ENCODE assay signal across 40 cellular contexts in genomic region chr12:91940322-91940721, GRCh38.
"Had no signal": no experiment of that assay in that cellular context is flagged by ENCODE, and none has a peak within 500 bp of the region (broad histone marks: within the 10 kb centered on the region; RNA-seq: fewer than 3 reads in every experiment).

No MANE protein-coding gene starts in this region.

- H3K4me1 Mint-ChIP-seq: activated naive CD4-positive, alpha-beta T cell treated with anti-CD3 and anti-CD28 coated beads, Interleukin-2, amount 10 ng/mL, durations not matched to agents 7 days and 5 days; activated naive CD8-positive, alpha-beta T cell treated with anti-CD3 and anti-CD28 coated beads, Interleukin-2, amount 10 ng/mL, durations not matched to agents 7 days and 5 days; activated T-helper 17 cell treated with anti-CD3 and anti-CD28 coated beads, Interleukin-2, amount 50 U/mL, for 72 hours; brain; central memory CD8-positive, alpha-beta T cell had no signal

- H3K9me3 Mint-ChIP-seq: activated naive CD4-positive, alpha-beta T cell treated with anti-CD3 and anti-CD28 coated beads, Interleukin-2, amount 10 ng/mL, durations not matched to agents 7 days and 5 days; brain; central memory CD8-positive, alpha-beta T cell had no signal

- H3K27ac Mint-ChIP-seq: activated naive CD4-positive, alpha-beta T cell treated with anti-CD3 and anti-CD28 coated beads for 36 hours; activated naive CD4-positive, alpha-beta T cell treated with anti-CD3 and anti-CD28 coated beads, Interleukin-2, amount 10 ng/mL, durations not matched to agents 7 days and 5 days; activated naive CD4-positive, alpha-beta T cell treated with anti-CD3 and anti-CD28 coated beads, Interleukin-2, amount 50 U/mL, for 24 hours; activated naive CD4-positive, alpha-beta T cell treated with anti-CD3 and anti-CD28 coated beads, Interleukin-2, amount 50 U/mL, for 72 hours; activated naive CD8-positive, alpha-beta T cell; activated naive CD8-positive, alpha-beta T cell treated with anti-CD3 and anti-CD28 coated beads for 36 hours; activated naive CD8-positive, alpha-beta T cell treated with anti-CD3 and anti-CD28 coated beads, Interleukin-2, amount 50 U/mL, for 24 hours; activated T-cell treated with anti-CD3 and anti-CD28 coated beads, Interleukin-2, amount 50 U/mL, for 24 hours; activated T-cell treated with anti-CD3 and anti-CD28 coated beads, Interleukin-2, amount 50 U/mL, for 72 hours; activated T-helper 1 cell treated with anti-CD3 and anti-CD28 coated beads, Interleukin-12 subunit alpha, Interleukin-12 subunit beta, Interleukin-2, Interleukin-4 antibody, amounts not matched to agents 30 ng/mL and 10 ng/mL and 1 ng/mL, durations not matched to agents 14 hours and 24 hours and 36 hours; activated T-helper 17 cell treated with anti-CD3 and anti-CD28 coated beads, Interleukin-2, amount 50 U/mL, for 72 hours; activated T-helper 2 cell treated with anti-CD3 and anti-CD28 coated beads, Interferon-gamma antibody, Interleukin-2, Interleukin-4, amounts not matched to agents 10 μg/mL and 5 μg/mL and 100 μg/mL, durations not matched to agents 14 hours and 24 hours and 36 hours; brain had no signal

- H3K27me3 Mint-ChIP-seq: activated naive CD4-positive, alpha-beta T cell treated with anti-CD3 and anti-CD28 coated beads, Interleukin-2, amount 10 ng/mL, durations not matched to agents 7 days and 5 days; activated naive CD4-positive, alpha-beta T cell treated with anti-CD3 and anti-CD28 coated beads, Interleukin-2, amount 50 U/mL, for 24 hours; activated naive CD8-positive, alpha-beta T cell; activated naive CD8-positive, alpha-beta T cell treated with anti-CD3 and anti-CD28 coated beads for 36 hours; activated naive CD8-positive, alpha-beta T cell treated with anti-CD3 and anti-CD28 coated beads, Interleukin-2, amount 10 ng/mL, durations not matched to agents 7 days and 5 days; activated naive CD8-positive, alpha-beta T cell treated with anti-CD3 and anti-CD28 coated beads, Interleukin-2, amount 50 U/mL, for 24 hours; activated T-cell treated with anti-CD3 and anti-CD28 coated beads, Interleukin-2, amount 50 U/mL, for 24 hours; activated T-helper 17 cell treated with anti-CD3 and anti-CD28 coated beads, Interleukin-2, amount 50 U/mL, for 72 hours; central memory CD8-positive, alpha-beta T cell had no signal

- H3K4me1 ChIP-seq: ascending aorta, body of pancreas, breast epithelium had no signal

- DNase-seq: activated effector memory CD4-positive, alpha-beta T cell treated with anti-CD3 and anti-CD28 coated beads, Interleukin-2, amount 50 U/mL, for 16 hours; activated effector memory CD4-positive, alpha-beta T cell treated with Interleukin-2 at 50 U/mL for 16 hours; activated gamma-delta T cell; activated gamma-delta T cell treated with Interleukin-2 at 50 U/mL for 16 hours; activated naive CD4-positive, alpha-beta T cell; activated naive CD4-positive, alpha-beta T cell treated with anti-CD3 and anti-CD28 coated beads for 36 hours; activated naive CD4-positive, alpha-beta T cell treated with anti-CD3 and anti-CD28 coated beads, Interleukin-2, amount 10 ng/mL, durations not matched to agents 7 days and 5 days; activated naive CD4-positive, alpha-beta T cell treated with anti-CD3 and anti-CD28 coated beads, Interleukin-2, amount 50 U/mL, for 16 hours; activated naive CD4-positive, alpha-beta T cell treated with Interleukin-2 at 50 U/mL for 16 hours; activated naive CD8-positive, alpha-beta T cell treated with anti-CD3 and anti-CD28 coated beads for 36 hours; activated naive CD8-positive, alpha-beta T cell treated with anti-CD3 and anti-CD28 coated beads, Interleukin-2, amount 10 ng/mL, durations not matched to agents 7 days and 5 days; activated naive CD8-positive, alpha-beta T cell treated with anti-CD3 and anti-CD28 coated beads, Interleukin-2, amount 50 U/mL, for 24 hours; activated T-cell treated with anti-CD3 and anti-CD28 coated beads, Interleukin-2, amount 50 U/mL, for 1 hour; activated T-cell treated with anti-CD3 and anti-CD28 coated beads, Interleukin-2, amount 50 U/mL, for 24 hours; activated T-cell treated with anti-CD3 and anti-CD28 coated beads, Interleukin-2, amount 50 U/mL, for 4 hours; activated T-cell treated with anti-CD3 and anti-CD28 coated beads, Interleukin-2, amount 50 U/mL, for 48 hours; activated T-cell treated with anti-CD3 and anti-CD28 coated beads, Interleukin-2, amount 50 U/mL, for 72 hours; amniotic stem cell; amygdala; anterior cingulate cortex; aorta; body of pancreas; brain microvascular endothelial cell; caudate nucleus; central memory CD4-positive, alpha-beta T cell; cerebellar nuclear complex had no signal

- H3K27ac ChIP-seq: adrenal gland, ascending aorta, body of pancreas, brain microvascular endothelial cell, breast epithelium, cardiac muscle cell had no signal

- H3K36me3 ChIP-seq: adrenal gland, ascending aorta, brain microvascular endothelial cell, breast epithelium, cardiac muscle cell had no signal

- FAIRE-seq: astrocyte, bronchial epithelial cell had no signal

- H3K36me3 Mint-ChIP-seq: activated naive CD4-positive, alpha-beta T cell treated with anti-CD3 and anti-CD28 coated beads, Interleukin-2, amount 10 ng/mL, durations not matched to agents 7 days and 5 days; brain had no signal

- H3K9me3 ChIP-seq: ascending aorta, body of pancreas, breast epithelium had no signal

- H3K4me3 Mint-ChIP-seq: activated naive CD4-positive, alpha-beta T cell treated with anti-CD3 and anti-CD28 coated beads for 36 hours; activated naive CD4-positive, alpha-beta T cell treated with anti-CD3 and anti-CD28 coated beads, Interleukin-2, amount 10 ng/mL, durations not matched to agents 7 days and 5 days; activated naive CD4-positive, alpha-beta T cell treated with anti-CD3 and anti-CD28 coated beads, Interleukin-2, amount 50 U/mL, for 24 hours; activated naive CD8-positive, alpha-beta T cell; activated naive CD8-positive, alpha-beta T cell treated with anti-CD3 and anti-CD28 coated beads for 36 hours; activated naive CD8-positive, alpha-beta T cell treated with anti-CD3 and anti-CD28 coated beads, Interleukin-2, amount 10 ng/mL, durations not matched to agents 7 days and 5 days; activated naive CD8-positive, alpha-beta T cell treated with anti-CD3 and anti-CD28 coated beads, Interleukin-2, amount 50 U/mL, for 24 hours; activated T-cell treated with anti-CD3 and anti-CD28 coated beads, Interleukin-2, amount 50 U/mL, for 24 hours; activated T-cell treated with anti-CD3 and anti-CD28 coated beads, Interleukin-2, amount 50 U/mL, for 4 hours; activated T-cell treated with anti-CD3 and anti-CD28 coated beads, Interleukin-2, amount 50 U/mL, for 72 hours; activated T-helper 1 cell treated with anti-CD3 and anti-CD28 coated beads, Interleukin-12 subunit alpha, Interleukin-12 subunit beta, Interleukin-2, Interleukin-4 antibody, amounts not matched to agents 30 ng/mL and 10 ng/mL and 1 ng/mL, durations not matched to agents 14 hours and 24 hours and 36 hours; activated T-helper 17 cell treated with anti-CD3 and anti-CD28 coated beads, Interleukin-2, amount 50 U/mL, for 72 hours; brain; central memory CD8-positive, alpha-beta T cell had no signal

- H3K27me3 ChIP-seq: adrenal gland, ascending aorta, body of pancreas, brain microvascular endothelial cell, breast epithelium, cardiac muscle cell had no signal

- H3K4me3 ChIP-seq: adrenal gland, ascending aorta, body of pancreas, breast epithelium, cardiac muscle cell had no signal

- ATAC-seq: activated naive CD4-positive, alpha-beta T cell treated with anti-CD3 and anti-CD28 coated beads, Interleukin-2, amount 50 U/mL, for 72 hours; activated naive CD8-positive, alpha-beta T cell treated with anti-CD3 and anti-CD28 coated beads, Interleukin-2, amount 50 U/mL, for 24 hours; activated T-cell treated with anti-CD3 and anti-CD28 coated beads, Interleukin-2, amount 50 U/mL, for 4 hours; activated T-cell treated with anti-CD3 and anti-CD28 coated beads, Interleukin-2, amount 50 U/mL, for 72 hours; activated T-helper 17 cell treated with anti-CD3 and anti-CD28 coated beads, Interleukin-2, amount 50 U/mL, for 72 hours; body of pancreas had no signal
